23 cellular contexts compared by ENCODE assay signal in genomic region chr3:197042539-197042938, GRCh38. TPM values are rescaled to one million over a fixed set of nuclear protein-coding genes. Genes with fewer than 3 reads are reported as not detected.
DNase-seq lines count a peak whose midpoint lies in the region; ATAC-seq, FAIRE-seq and TF ChIP-seq lines count a peak whose summit lies in the region.
"Had no signal": no experiment of that assay in that cellular context is flagged by ENCODE, and none has a peak within 500 bp of the region (broad histone marks: within the 10 kb centered on the region; RNA-seq: fewer than 3 reads in every experiment).

No MANE protein-coding gene starts in this region.

- H3K9me3 ChIP-seq in K562 (replicated peaks; ENCODE audit: control insufficient read depth, insufficient read depth, low read depth, low read length) (no peaks in the 10 kb centered on the region), lower lobe of right lung (no peaks in the 10 kb centered on the region), HAP-1 (no peaks in the 10 kb centered on the region)
- H3K9me3 ChIP-seq: BLaER1, Caco-2 had no signal

- H3K27me3 ChIP-seq in K562 (ENCODE audit: control insufficient read depth in 2 of 2, insufficient read depth in 2 of 2, low read length in 2 of 2) (no peaks in the 10 kb centered on the region), lower lobe of right lung (ENCODE audit: low read depth) (no peaks in the 10 kb centered on the region), HAP-1 (ENCODE audit: low read depth) (no peaks in the 10 kb centered on the region)
- H3K27me3 ChIP-seq: BLaER1 had no signal

- H3K79me2 ChIP-seq in K562 (ENCODE audit: control insufficient read depth, insufficient read depth, low read length) = no peaks in the 10 kb centered on the region

- intact Hi-C loops in K562 (cut with micrococcal nuclease) (no loop called here), lower lobe of right lung (cut with DNase I) (no loop called here)

- H3K4me1 ChIP-seq in K562 (replicated peaks in 1 of 2; ENCODE audit: control insufficient read depth in 2 of 2, insufficient read depth in 2 of 2, low read length in 2 of 2) (no peaks in the 10 kb centered on the region), lower lobe of right lung (no peaks in the 10 kb centered on the region), HAP-1 (no peaks in the 10 kb centered on the region)
- H3K4me1 ChIP-seq: Caco-2 had no signal

- ATAC-seq in activated T-cell treated with anti-CD3 and anti-CD28 coated beads, Interleukin-2, amount 50 U/mL, for 72 hours (replicated peaks in 1 of 2) = no peak
- ATAC-seq in K562 (no peak), lower lobe of right lung (peak; percentile 45 to 64), HG03342 (IDR thresholded peaks at IDR 0.05; ENCODE audit: unreplicated experiment) (no peak)
- no peak for ATAC-seq in stimulated activated memory B cell treated with anti-CD40 and anti-IgM and Interleukin-4, amounts not matched to agents 10 μg/mL and 1 μg/mL and 100 μg/mL, for 72 hours
- ATAC-seq: CD8-positive, alpha-beta T cell; GM12878; HCT116 had no signal

- CTCF ChIA-PET in K562 (lab: Yijun Ruan, JAX; ENCODE audit: low intra/inter-chr PET ratio) = no interaction called here

- H3K9ac ChIP-seq in K562 (ENCODE audit: insufficient read depth in 1 of 2, low read depth in 2 of 2, low read length in 2 of 2) = no peak overlapping the region
- H3K9ac ChIP-seq: BLaER1, GM23248 had no signal

- WGBS in K562 (ENCODE audit: insufficient coverage, low coverage, missing lambda C conversion rate) = 92% methylated on average over 4 of the region's 4 CpGs

- no peak for TF ChIP-seq EP300 in K562 (IDR thresholded peaks at IDR 0.05; ENCODE audit: low read length)

- no peak overlapping the region for H3K4me3 ChIP-seq in K562
- H3K4me3 ChIP-seq in lower lobe of right lung = no peak overlapping the region
- H3K4me3 ChIP-seq in HAP-1 = no peak overlapping the region
- H3K4me3 ChIP-seq: BLaER1, GM12878, GM23248 had no signal

- peak overlapping the region; percentile 19 for H3K27ac Mint-ChIP-seq in activated T-cell treated with anti-CD3 and anti-CD28 coated beads, Interleukin-2, amount 50 U/mL, for 72 hours
- no peak overlapping the region for H3K27ac Mint-ChIP-seq in stimulated activated memory B cell treated with anti-CD40 and anti-IgM and Interleukin-4, amounts not matched to agents 10 μg/mL and 1 μg/mL and 100 μg/mL, for 72 hours
- H3K27ac Mint-ChIP-seq: B cell; CD8-positive, alpha-beta T cell had no signal

- H3K27me3 Mint-ChIP-seq in activated T-cell treated with anti-CD3 and anti-CD28 coated beads, Interleukin-2, amount 50 U/mL, for 72 hours (ENCODE audit: low read depth) = no peaks in the 10 kb centered on the region
- H3K27me3 Mint-ChIP-seq in stimulated activated memory B cell treated with anti-CD40 and anti-IgM and Interleukin-4, amounts not matched to agents 10 μg/mL and 1 μg/mL and 100 μg/mL, for 72 hours = no peaks in the 10 kb centered on the region
- H3K27me3 Mint-ChIP-seq: B cell; CD4-positive, CD25-positive, alpha-beta regulatory T cell had no signal

- no peaks in the 10 kb centered on the region for H3K9me1 ChIP-seq in K562 (ENCODE audit: control insufficient read depth, insufficient read depth, low read length)

- FAIRE-seq in K562 (lab: Jason Lieb, UNC) = no peak
- FAIRE-seq: A204.1, GM12878, GM19239, H1 had no signal

- no TSS peak for BruUV-seq in K562 (replicated peaks; lab: Mats Ljungman, UMichigan)

- no peak for TF ChIP-seq POLR2A in K562 (conservative IDR thresholded peaks at IDR 0.05)

- no peak overlapping the region for H2AFZ ChIP-seq in K562 (ENCODE audit: low read depth, low read length)
- H2AFZ ChIP-seq: GM23248 had no signal

- H3K36me3 Mint-ChIP-seq in activated T-cell treated with anti-CD3 and anti-CD28 coated beads, Interleukin-2, amount 50 U/mL, for 72 hours (ENCODE audit: insufficient read depth in 2 of 2) = no peaks in the 10 kb centered on the region
- peaks cover 41% of the 10 kb centered on the region for H3K36me3 Mint-ChIP-seq in stimulated activated memory B cell treated with anti-CD40 and anti-IgM and Interleukin-4, amounts not matched to agents 10 μg/mL and 1 μg/mL and 100 μg/mL, for 72 hours

- peaks cover 32% of the 10 kb centered on the region; the same call in 2 of the 3 replicates for H3K36me3 ChIP-seq in K562 (ENCODE audit: control insufficient read depth, insufficient read depth, low read length)
- peaks cover 34% of the 10 kb centered on the region for H3K36me3 ChIP-seq in lower lobe of right lung
- H3K36me3 ChIP-seq in HAP-1 (replicated peaks) = peaks cover 11% of the 10 kb centered on the region

- DNase-seq in activated T-cell treated with anti-CD3 and anti-CD28 coated beads, Interleukin-2, amount 50 U/mL, for 72 hours = no peak
- no peak for DNase-seq in activated T-cell treated with anti-CD3 and anti-CD28 coated beads for 4 hours
- no peak for DNase-seq in K562 (ENCODE audit: extremely low read depth in 1 of 4, low spot score in 3 of 4)
- DNase-seq in lower lobe of right lung = no peak
- no peak for DNase-seq in HAP-1 (ENCODE audit: low spot score in 2 of 2)
- DNase-seq in iPS-NIHi11 (ENCODE audit: low spot score) = no peak
- DNase-seq: Caco-2; CD4-positive, CD25-positive, alpha-beta regulatory T cell; CD8-positive, alpha-beta T cell; DMS153; GM23248; H7 had no signal

- in situ Hi-C loops in K562 (cut with MboI) = no loop called here
- in situ Hi-C loops in HAP-1 (cut with MboI; ENCODE audit: low sequenced_read_pairs) = no loop called here

- H3K4me1 Mint-ChIP-seq in activated T-cell treated with anti-CD3 and anti-CD28 coated beads, Interleukin-2, amount 50 U/mL, for 72 hours (ENCODE audit: low read depth) = no peaks in the 10 kb centered on the region
- no peaks in the 10 kb centered on the region for H3K4me1 Mint-ChIP-seq in stimulated activated memory B cell treated with anti-CD40 and anti-IgM and Interleukin-4, amounts not matched to agents 10 μg/mL and 1 μg/mL and 100 μg/mL, for 72 hours
- H3K4me1 Mint-ChIP-seq: B cell; CD4-positive, CD25-positive, alpha-beta regulatory T cell had no signal

- no peak overlapping the region for H3K4me3 Mint-ChIP-seq in activated T-cell treated with anti-CD3 and anti-CD28 coated beads, Interleukin-2, amount 50 U/mL, for 72 hours
- no peak overlapping the region for H3K4me3 Mint-ChIP-seq in stimulated activated memory B cell treated with anti-CD40 and anti-IgM and Interleukin-4, amounts not matched to agents 10 μg/mL and 1 μg/mL and 100 μg/mL, for 72 hours
- H3K4me3 Mint-ChIP-seq: B cell; CD4-positive, CD25-positive, alpha-beta regulatory T cell; CD8-positive, alpha-beta T cell had no signal

- no peaks in the 10 kb centered on the region for H4K20me1 ChIP-seq in K562 (replicated peaks; ENCODE audit: control insufficient read depth, insufficient read depth, low read length)
- H4K20me1 ChIP-seq: BLaER1 had no signal

- H3K9me3 Mint-ChIP-seq in activated T-cell treated with anti-CD3 and anti-CD28 coated beads, Interleukin-2, amount 50 U/mL, for 72 hours = no peaks in the 10 kb centered on the region
- no peaks in the 10 kb centered on the region for H3K9me3 Mint-ChIP-seq in stimulated activated memory B cell treated with anti-CD40 and anti-IgM and Interleukin-4, amounts not matched to agents 10 μg/mL and 1 μg/mL and 100 μg/mL, for 72 hours
- H3K9me3 Mint-ChIP-seq: CD4-positive, CD25-positive, alpha-beta regulatory T cell; CD8-positive, alpha-beta T cell had no signal

- H3K27ac ChIP-seq in K562 (ENCODE audit: extremely low read depth, low read depth, low read length) (no peak overlapping the region), lower lobe of right lung (no peak overlapping the region)
- H3K27ac ChIP-seq: 22Rv1, BLaER1, C4-2B, GM23248 had no signal

- TF ChIP-seq CTCF in K562 (IDR thresholded peaks at IDR 0.05 in 2 of 3, conservative IDR thresholded peaks at IDR 0.05 in 1 of 3; ENCODE audit: insufficient read depth in 2 of 3, low read depth in 1 of 3, low read length in 3 of 3) = no peak
- TF ChIP-seq CTCF in lower lobe of right lung (IDR thresholded peaks at IDR 0.05) = no peak

- no peak overlapping the region for H3K4me2 ChIP-seq in K562 (ENCODE audit: insufficient read depth, low read length)
- H3K4me2 ChIP-seq: BLaER1 had no signal

- no peak for TF ChIP-seq RAD21 in K562 (CRISPR knock-in tag; conservative IDR thresholded peaks at IDR 0.05 in 1 of 2, IDR thresholded peaks at IDR 0.05 in 1 of 2)

- POLR2A ChIA-PET in K562 (lab: Yijun Ruan, JAX) = interaction anchor here (0.6 to 1.2 kb wide), 3 partner anchors 10 to 15 kb away, joined by 3 read pairs; partner anchors contain the start of gene MELTF

TF ChIP-seq in K562, 482 proteins besides CTCF, POLR2A, EP300 and RAD21:
- TF ChIP-seq BRD4 (IDR thresholded peaks at IDR 0.05) (no peak), C11orf30 (IDR thresholded peaks at IDR 0.05; ENCODE audit: low read depth) (0 out of 2 replicates have a peak, but pooled peaks have one; percentile 7), ZNF121 (CRISPR knock-in tag; conservative IDR thresholded peaks at IDR 0.05) (no peak), CEBPB (tag; IDR thresholded peaks at IDR 0.05) (0 out of 2 replicates have a peak, but pooled peaks have one; percentile 2)

RNA-seq across cellular contexts. Expression of gene MELTF, which starts 12.9 kb away (rescaled TPM):
- total RNA-seq in activated T-cell treated with anti-CD3 and anti-CD28 coated beads, Interleukin-2, amount 50 U/mL, for 72 hours = 1 to 10 TPM; 2.9 to 4.9 TPM
- total RNA-seq in K562 (2011; cell fraction: chromatin; rRNA removed; ENCODE audit: low replicate concordance) = 21.6 and 62.0 TPM in 2 replicates
- 25.8 and 34.5 TPM in 2 replicates for total RNA-seq in K562 (2011; cell fraction: nucleolus; rRNA removed)
- total RNA-seq in K562 (2011; cell fraction: nucleoplasm; rRNA removed) = 24.9 and 29.2 TPM in 2 replicates
- total RNA-seq in K562 (2014; rRNA removed) (6.8 and 8.4 TPM in 2 replicates), K562 (2014; rRNA removed; fragmentation: Illumina TruSeq; extraction: Trizol) (3.0 and 3.3 TPM in 2 replicates), K562 (2015; rRNA removed; fragmentation: Illumina TruSeq; extraction: Trizol) (3.8 and 4.5 TPM in 2 replicates), K562 (2021) (10.5 and 11.7 TPM in 2 replicates), lower lobe of right lung (5.2 TPM)
- polyA plus RNA-seq in K562 (2011; rRNA removed) (4.0 and 4.8 TPM in 2 replicates), K562 (2014; fragmentation: Illumina TruSeq; extraction: Trizol) (3.7 and 4.9 TPM in 2 replicates), K562 (2014; fragmentation: Nextera tagmentation; extraction: Ambion mirVana) (under 1 TPM; 0.35 to 0.52 TPM), K562 (2014; rRNA removed) (8.1 and 8.6 TPM in 2 replicates)
- polyA plus RNA-seq in K562 (2011; cell fraction: cytosol; rRNA removed) = 3.0 and 7.4 TPM in 2 replicates
- 17.2 and 37.9 TPM in 2 replicates for polyA plus RNA-seq in K562 (2011; cell fraction: nucleus; rRNA removed)
- polyA plus RNA-seq in K562 (2012) = 6.7 and 10.6 TPM in 2 replicates
- 2.2 and 4.0 TPM in 2 replicates for polyA minus RNA-seq in K562 (2011; rRNA and poly(A)+ RNA removed)
- polyA minus RNA-seq in K562 (2011; cell fraction: cytosol; rRNA and poly(A)+ RNA removed) = 1.9 and 4.6 TPM in 2 replicates
- polyA minus RNA-seq in K562 (2011; cell fraction: nucleus; rRNA and poly(A)+ RNA removed) = 11.0 and 16.4 TPM in 2 replicates

Comparison
In these comparisons a context has a peak if more than half of its experiments do, and no peak if none do; other contexts are left out.
1. ATAC-seq: peak in lower lobe of right lung (2 of 2); none in activated T-cell treated with anti-CD3 and anti-CD28 coated beads, Interleukin-2, amount 50 U/mL, for 72 hours (0 of 2), K562 (single experiment), HG03342 (single experiment) and stimulated activated memory B cell treated with anti-CD40 and anti-IgM and Interleukin-4, amounts not matched to agents 10 μg/mL and 1 μg/mL and 100 μg/mL, for 72 hours (single experiment).